17 cellular contexts compared by ENCODE assay signal in the genomic region with DNA sequence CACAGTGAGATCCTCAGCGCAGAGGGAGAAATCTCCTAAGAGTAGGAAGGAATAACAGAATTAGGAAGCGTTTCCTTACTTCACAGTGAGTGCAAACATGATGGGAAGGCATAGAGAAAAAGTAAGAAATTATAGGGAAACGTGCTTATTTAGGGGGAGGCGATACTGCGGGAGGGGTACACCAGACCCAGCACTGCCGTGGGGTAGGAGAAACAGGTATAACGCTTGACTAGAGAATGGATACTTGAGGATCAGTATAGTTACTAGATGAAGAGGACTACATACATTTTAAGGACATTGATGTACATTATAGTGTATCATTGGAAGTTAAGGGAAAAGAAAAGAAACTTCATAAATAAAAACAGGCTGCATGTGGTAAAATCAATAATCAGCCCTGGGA. TPM values are rescaled to one million over a fixed set of nuclear protein-coding genes. Genes with fewer than 3 reads are reported as not detected.
DNase-seq lines count a peak whose midpoint lies in the region; ATAC-seq and TF ChIP-seq lines count a peak whose summit lies in the region.
"Had no signal": no experiment of that assay in that cellular context is flagged by ENCODE, and none has a peak within 500 bp of the region (broad histone marks: within the 10 kb centered on the region; RNA-seq: fewer than 3 reads in every experiment).

No MANE protein-coding gene starts in this region.

- H3K4me1 ChIP-seq in thyroid gland, result peaks cover 16 to 21% of the 10 kb centered on the region in 2 donors

- no peaks in the 10 kb centered on the region for H3K36me3 ChIP-seq in thyroid gland
- H3K36me3 ChIP-seq: BLaER1 had no signal

- ATAC-seq in T-helper 17 cell (no peak), natural killer cell (no peak)
- ATAC-seq: HCT116 had no signal

- TF ChIP-seq POLR2A in thyroid gland (IDR thresholded peaks at IDR 0.05), result no peak

- H3K9me3 ChIP-seq in T-helper 17 cell (ENCODE audit: control insufficient read depth, low read length, poor library complexity, severe bottlenecking) (peaks cover 3% of the 10 kb centered on the region), thyroid gland (no peaks in the 10 kb centered on the region)

- TF ChIP-seq CTCF in natural killer cell (IDR thresholded peaks at IDR 0.05) (no peak), thyroid gland (IDR thresholded peaks at IDR 0.05) (no peak)

- no peak overlapping the region for H3K27ac ChIP-seq in thyroid gland
- H3K27ac ChIP-seq: BLaER1, GM23248 had no signal

- H3K9me3 Mint-ChIP-seq in activated naive CD4-positive, alpha-beta T cell treated with anti-CD3 and anti-CD28 coated beads, Interleukin-2, amount 50 U/mL, for 24 hours, result peaks cover 16% of the 10 kb centered on the region
- peaks cover 0 to 3% of the 10 kb centered on the region in 2 donors for H3K9me3 Mint-ChIP-seq in natural killer cell

- 49 to 51% methylated on average over 7 of the region's 7 CpGs for WGBS in thyroid gland, 2 donors

- H3K4me3 Mint-ChIP-seq in activated naive CD4-positive, alpha-beta T cell treated with anti-CD3 and anti-CD28 coated beads, Interleukin-2, amount 50 U/mL, for 24 hours, result peak overlapping the region; percentile 23
- peak overlapping the region; percentile 5 for H3K4me3 Mint-ChIP-seq in T-helper 17 cell
- H3K4me3 Mint-ChIP-seq in natural killer cell, result peak overlapping the region; percentile 42

- peaks cover 74% of the 10 kb centered on the region for H3K27me3 Mint-ChIP-seq in activated naive CD4-positive, alpha-beta T cell treated with anti-CD3 and anti-CD28 coated beads, Interleukin-2, amount 50 U/mL, for 24 hours
- peaks cover 90% of the 10 kb centered on the region for H3K27me3 Mint-ChIP-seq in T-helper 17 cell
- H3K27me3 Mint-ChIP-seq in natural killer cell (ENCODE audit: low read depth in 2 of 2), result peaks cover 84 to 87% of the 10 kb centered on the region in 2 donors

- no peak overlapping the region for H3K4me3 ChIP-seq in thyroid gland (replicated peaks in 1 of 3)
- H3K4me3 ChIP-seq: GM23248 had no signal

- peak overlapping the region; percentile 39 for H3K27ac Mint-ChIP-seq in activated naive CD4-positive, alpha-beta T cell treated with anti-CD3 and anti-CD28 coated beads, Interleukin-2, amount 50 U/mL, for 24 hours
- H3K27ac Mint-ChIP-seq in T-helper 17 cell, result no peak overlapping the region
- no peak overlapping the region for H3K27ac Mint-ChIP-seq in natural killer cell
- H3K27ac Mint-ChIP-seq: B cell had no signal

- H3K36me3 Mint-ChIP-seq in activated naive CD4-positive, alpha-beta T cell treated with anti-CD3 and anti-CD28 coated beads, Interleukin-2, amount 50 U/mL, for 24 hours, result peaks cover 8% of the 10 kb centered on the region
- H3K36me3 Mint-ChIP-seq in T-helper 17 cell (ENCODE audit: low read depth) (peaks cover 2% of the 10 kb centered on the region), natural killer cell (peaks cover 32% of the 10 kb centered on the region)

- H3K4me1 Mint-ChIP-seq in activated naive CD4-positive, alpha-beta T cell treated with anti-CD3 and anti-CD28 coated beads, Interleukin-2, amount 50 U/mL, for 24 hours, result peaks cover 35% of the 10 kb centered on the region
- H3K4me1 Mint-ChIP-seq in T-helper 17 cell (peaks cover 43% of the 10 kb centered on the region), natural killer cell (peaks cover 51 to 61% of the 10 kb centered on the region in 2 donors)

- intact Hi-C loops in natural killer cell (cut with micrococcal nuclease), result no loop called here
- intact Hi-C loops in thyroid gland (cut with DNase I), result no loop called here

- DNase-seq in activated naive CD4-positive, alpha-beta T cell treated with anti-CD3 and anti-CD28 coated beads, Interleukin-2, amount 50 U/mL, for 16 hours, result no peak
- DNase-seq in T-helper 17 cell, result no peak
- DNase-seq in natural killer cell, result no peak
- DNase-seq in AML-193 (lab: John Stamatoyannopoulos, UW), result no peak
- no peak for DNase-seq in thyroid gland
- DNase-seq: Calu3; CD4-positive, alpha-beta memory T cell; COR-L47; DMS53; DMS79 treated with DMSO at 0.1 percent for 48 hours; GF-D8; GM23248; H7 had no signal

- peaks cover 41% of the 10 kb centered on the region for H3K27me3 ChIP-seq in thyroid gland

RNA-seq across cellular contexts. Expression of gene HLA-E, which starts 26.8 kb away (rescaled TPM):
- total RNA-seq in T-helper 17 cell (1,000 to 10,000 TPM; 1,324 to 1,494 TPM), natural killer cell (1,000 to 10,000 TPM; 1,807 to 2,048 (median 1,904) TPM), thyroid gland (100 to 1,000 TPM; 382 to 717 (median 457) TPM)
